20 cellular contexts compared by ENCODE assay signal in genomic region chr3:76938962-76939361, GRCh38.
"Had no signal": no experiment of that assay in that cellular context is flagged by ENCODE, and none has a peak within 500 bp of the region (broad histone marks: within the 10 kb centered on the region; RNA-seq: fewer than 3 reads in every experiment).

No MANE protein-coding gene starts in this region.

- H3K27ac ChIP-seq: coronary artery, dorsolateral prefrontal cortex, esophagus muscularis mucosa, gastrocnemius medialis, heart right ventricle, left lung, lower lobe of right lung had no signal

- DNase-seq: dermis blood vessel endothelial cell; dorsolateral prefrontal cortex; effector CD4-positive, alpha-beta T cell; effector memory CD4-positive, alpha-beta T cell; foreskin melanocyte; gastrocnemius medialis; glutamatergic neuron; head of caudate nucleus; heart right ventricle; hippocampal formation; left cardiac atrium; left lung; left ventricle myocardium superior; lower lobe of right lung; mesenchymal stem cell; mucosa of descending colon; naive B cell had no signal

- H3K27ac Mint-ChIP-seq: mesothelial cell of epicardium, naive B cell had no signal

- ATAC-seq: gastrocnemius medialis, heart right ventricle, left cardiac atrium, left lung, left ventricle myocardium superior, lower lobe of right lung, mucosa of descending colon had no signal

- H3K9me3 Mint-ChIP-seq: mesothelial cell of epicardium had no signal

- H3K36me3 Mint-ChIP-seq: mesothelial cell of epicardium, naive B cell had no signal

- H3K4me3 Mint-ChIP-seq: mesothelial cell of epicardium, naive B cell had no signal

- H3K4me1 Mint-ChIP-seq: naive B cell had no signal

- H3K27me3 Mint-ChIP-seq: naive B cell had no signal
